Comparison of ENCODE assay signal across 20 cellular contexts in genomic region chr5:170536498-170536897, GRCh38. TPM values are rescaled to one million over a fixed set of nuclear protein-coding genes. Genes with fewer than 3 reads are reported as not detected.
DNase-seq lines count a peak whose midpoint lies in the region; ATAC-seq and TF ChIP-seq lines count a peak whose summit lies in the region.
"Had no signal": no experiment of that assay in that cellular context is flagged by ENCODE, and none has a peak within 500 bp of the region (broad histone marks: within the 10 kb centered on the region; RNA-seq: fewer than 3 reads in every experiment).

No MANE protein-coding gene starts in this region.

- no peak overlapping the region for H3K4me2 ChIP-seq in H9 (ENCODE audit: insufficient read depth, insufficient read length, low read length)

- WGBS in H9 (ENCODE audit: extremely low coverage, insufficient read length, low lambda C conversion rate): no CpG with 5 or more reads among the region's 4 CpGs

- no peak overlapping the region for H3K4ac ChIP-seq in H9 (ENCODE audit: low read depth, low read length)

- TF ChIP-seq CTCF in H9 (conservative IDR thresholded peaks at IDR 0.05) (no peak), nephron progenitor cell (IDR thresholded peaks at IDR 0.05) (no peak)

- H2AFZ ChIP-seq in H9 (ENCODE audit: low read length): no peak overlapping the region
- H2AFZ ChIP-seq: GM23248 had no signal

- no peaks in the 10 kb centered on the region for H3K4me1 ChIP-seq in H9 (ENCODE audit: insufficient read depth, low read length)
- H3K4me1 ChIP-seq: BE2C had no signal

- H2AK5ac ChIP-seq in H9 (ENCODE audit: insufficient read length, low read length): no peak overlapping the region

- H2BK5ac ChIP-seq in H9 (ENCODE audit: insufficient read length, low read length): no peak overlapping the region

- no peak overlapping the region for H3K14ac ChIP-seq in H9 (ENCODE audit: insufficient read depth, low read length)

- H3K9ac ChIP-seq in H9 (ENCODE audit: extremely low read depth, insufficient read length, low read length): no peak overlapping the region
- H3K9ac ChIP-seq: GM23248 had no signal

- no peak overlapping the region for H2BK12ac ChIP-seq in H9 (ENCODE audit: insufficient read length, low read depth, low read length)

- H3K36me3 Mint-ChIP-seq in H9 (ENCODE audit: insufficient read depth in 1 of 3, low read depth in 3 of 3) (no peaks in the 10 kb centered on the region), nephron progenitor cell (ENCODE audit: low read depth) (no peaks in the 10 kb centered on the region)

- no peaks in the 10 kb centered on the region for H3K27me3 ChIP-seq in H9 (ENCODE audit: insufficient read depth, low read length)

- no peaks in the 10 kb centered on the region for H3K23me2 ChIP-seq in H9 (ENCODE audit: insufficient read length, low read depth, low read length, poor library complexity, severe bottlenecking)

- no peaks in the 10 kb centered on the region for H4K20me1 ChIP-seq in H9 (ENCODE audit: control insufficient read depth, insufficient read depth, insufficient read length)

- no peaks in the 10 kb centered on the region for H3K79me2 ChIP-seq in H9 (ENCODE audit: insufficient read depth, low read length)

- no peak overlapping the region for H3T11ph ChIP-seq in H9 (ENCODE audit: low read length)

- no peak overlapping the region for H3K4me3 Mint-ChIP-seq in H9
- H3K4me3 Mint-ChIP-seq in nephron progenitor cell: peak overlapping the region; percentile 8
- H3K4me3 Mint-ChIP-seq: CD4-positive, alpha-beta T cell had no signal

- H2BK120ac ChIP-seq in H9 (ENCODE audit: low read depth, low read length, poor library complexity, severe bottlenecking): no peak overlapping the region

- H3K23ac ChIP-seq in H9 (ENCODE audit: insufficient read length, low read depth, low read length): no peak overlapping the region

- H3K56ac ChIP-seq in H9 (ENCODE audit: insufficient read length, low read depth, low read length): no peak overlapping the region

- ATAC-seq in GM18520 (IDR thresholded peaks at IDR 0.05; ENCODE audit: unreplicated experiment): no peak

- DNase-seq in DMS79 treated with DMSO at 0.1 percent for 48 hours (lab: John Stamatoyannopoulos, UW) (peak; percentile 23), DMS79 (lab: John Stamatoyannopoulos, UW) (no peak), H9 (no peak), RPMI8226 (peak; percentile 74), nephron progenitor cell (no peak), cerebellar nuclear complex (lab: John Stamatoyannopoulos, UW) (no peak)
- no peak for DNase-seq in activated CD4-positive, alpha-beta T cell treated with anti-CD3 and anti-CD28 coated beads for 4 hours
- DNase-seq: BE2C; CD4-positive, alpha-beta T cell; DND-41; GM23248; KBM-7; NCI-H1694; NCI-H2171 treated with DMSO at 0.1 percent for 48 hours; NCI-H510A; NK-92 treated with Interleukin-12 subunit alpha and Interleukin-12 subunit beta, amount 100 ng/mL, for 24 hours; SIG-M5 had no signal

- no peak overlapping the region for H3K27ac ChIP-seq in H9 (ENCODE audit: insufficient read length, low read depth, low read length)
- H3K27ac ChIP-seq: 22Rv1, GM23248 had no signal

- H2BK15ac ChIP-seq in H9 (ENCODE audit: low read depth, low read length): no peak overlapping the region

- H3K27ac Mint-ChIP-seq in H9 (peak overlapping the region; percentile 41 to 85 (median 73); a peak in 4 of 7 replicates), nephron progenitor cell (peak overlapping the region; percentile 37)
- H3K27ac Mint-ChIP-seq: CD4-positive, alpha-beta T cell had no signal

- H3K9me3 Mint-ChIP-seq in H9: no peaks in the 10 kb centered on the region
- no peaks in the 10 kb centered on the region for H3K9me3 Mint-ChIP-seq in nephron progenitor cell
- H3K9me3 Mint-ChIP-seq: CD4-positive, alpha-beta T cell had no signal

- H3K27me3 Mint-ChIP-seq in H9 (ENCODE audit: low read depth) (peaks cover 5% of the 10 kb centered on the region), nephron progenitor cell (ENCODE audit: low read depth, poor library complexity) (peaks cover 16% of the 10 kb centered on the region)

- H4K5ac ChIP-seq in H9 (ENCODE audit: insufficient read length, low read depth, low read length): no peak overlapping the region

- no peak overlapping the region for H2BK20ac ChIP-seq in H9 (ENCODE audit: low read depth, low read length, poor library complexity, severe bottlenecking)

- H4K8ac ChIP-seq in H9 (replicated peaks; ENCODE audit: insufficient read length, low read depth, low read length): no peak overlapping the region

- no peaks in the 10 kb centered on the region for H3K9me3 ChIP-seq in H9 (ENCODE audit: control insufficient read depth, low read depth, low read length)
- H3K9me3 ChIP-seq: BE2C had no signal

- H3K4me1 Mint-ChIP-seq in H9 (peaks cover 17 to 43% of the 10 kb centered on the region in 2 experiments), nephron progenitor cell (peaks cover 61% of the 10 kb centered on the region)

- no peaks in the 10 kb centered on the region for H3K79me1 ChIP-seq in H9 (ENCODE audit: insufficient read depth, low read depth, low read length, poor library complexity, severe bottlenecking)

- no peak overlapping the region for H3K18ac ChIP-seq in H9 (ENCODE audit: insufficient read length, low read depth, low read length)

- no peak overlapping the region for H4K91ac ChIP-seq in H9 (ENCODE audit: insufficient read length, low read depth, low read length)

RNA-seq across cellular contexts. Expression of gene KCNIP1, which starts 32.7 kb away (rescaled TPM):
- total RNA-seq in H9 (2021): 0.24 and 0.63 TPM in 2 replicates
- total RNA-seq: CD4-positive, alpha-beta T cell; GM23248; OCI-LY7 had no signal

Comparison
In these comparisons a context has a peak if more than half of its experiments do, and no peak if none do; other contexts are left out.
1. DNase-seq: peak in DMS79 treated with DMSO at 0.1 percent for 48 hours (single experiment) and RPMI8226 (single experiment); none in DMS79 (single experiment), H9 (single experiment), nephron progenitor cell (single experiment), cerebellar nuclear complex (0 of 2) and activated CD4-positive, alpha-beta T cell treated with anti-CD3 and anti-CD28 coated beads for 4 hours (0 of 2).